In genomic region chr3:146892041-146892440, GRCh38 we compare ENCODE assay signal across 2 cellular contexts.
A peak's percentile ranks its signal among the peaks of the same experiment; 100 is the strongest.
TF ChIP-seq lines count a peak whose summit lies in the region.

No MANE protein-coding gene starts in this region.

TF ChIP-seq in GM23338, 12 proteins besides CTCF, POLR2A, EP300 and RAD21 (continued from another document):
- TF ChIP-seq, protein P1, sequence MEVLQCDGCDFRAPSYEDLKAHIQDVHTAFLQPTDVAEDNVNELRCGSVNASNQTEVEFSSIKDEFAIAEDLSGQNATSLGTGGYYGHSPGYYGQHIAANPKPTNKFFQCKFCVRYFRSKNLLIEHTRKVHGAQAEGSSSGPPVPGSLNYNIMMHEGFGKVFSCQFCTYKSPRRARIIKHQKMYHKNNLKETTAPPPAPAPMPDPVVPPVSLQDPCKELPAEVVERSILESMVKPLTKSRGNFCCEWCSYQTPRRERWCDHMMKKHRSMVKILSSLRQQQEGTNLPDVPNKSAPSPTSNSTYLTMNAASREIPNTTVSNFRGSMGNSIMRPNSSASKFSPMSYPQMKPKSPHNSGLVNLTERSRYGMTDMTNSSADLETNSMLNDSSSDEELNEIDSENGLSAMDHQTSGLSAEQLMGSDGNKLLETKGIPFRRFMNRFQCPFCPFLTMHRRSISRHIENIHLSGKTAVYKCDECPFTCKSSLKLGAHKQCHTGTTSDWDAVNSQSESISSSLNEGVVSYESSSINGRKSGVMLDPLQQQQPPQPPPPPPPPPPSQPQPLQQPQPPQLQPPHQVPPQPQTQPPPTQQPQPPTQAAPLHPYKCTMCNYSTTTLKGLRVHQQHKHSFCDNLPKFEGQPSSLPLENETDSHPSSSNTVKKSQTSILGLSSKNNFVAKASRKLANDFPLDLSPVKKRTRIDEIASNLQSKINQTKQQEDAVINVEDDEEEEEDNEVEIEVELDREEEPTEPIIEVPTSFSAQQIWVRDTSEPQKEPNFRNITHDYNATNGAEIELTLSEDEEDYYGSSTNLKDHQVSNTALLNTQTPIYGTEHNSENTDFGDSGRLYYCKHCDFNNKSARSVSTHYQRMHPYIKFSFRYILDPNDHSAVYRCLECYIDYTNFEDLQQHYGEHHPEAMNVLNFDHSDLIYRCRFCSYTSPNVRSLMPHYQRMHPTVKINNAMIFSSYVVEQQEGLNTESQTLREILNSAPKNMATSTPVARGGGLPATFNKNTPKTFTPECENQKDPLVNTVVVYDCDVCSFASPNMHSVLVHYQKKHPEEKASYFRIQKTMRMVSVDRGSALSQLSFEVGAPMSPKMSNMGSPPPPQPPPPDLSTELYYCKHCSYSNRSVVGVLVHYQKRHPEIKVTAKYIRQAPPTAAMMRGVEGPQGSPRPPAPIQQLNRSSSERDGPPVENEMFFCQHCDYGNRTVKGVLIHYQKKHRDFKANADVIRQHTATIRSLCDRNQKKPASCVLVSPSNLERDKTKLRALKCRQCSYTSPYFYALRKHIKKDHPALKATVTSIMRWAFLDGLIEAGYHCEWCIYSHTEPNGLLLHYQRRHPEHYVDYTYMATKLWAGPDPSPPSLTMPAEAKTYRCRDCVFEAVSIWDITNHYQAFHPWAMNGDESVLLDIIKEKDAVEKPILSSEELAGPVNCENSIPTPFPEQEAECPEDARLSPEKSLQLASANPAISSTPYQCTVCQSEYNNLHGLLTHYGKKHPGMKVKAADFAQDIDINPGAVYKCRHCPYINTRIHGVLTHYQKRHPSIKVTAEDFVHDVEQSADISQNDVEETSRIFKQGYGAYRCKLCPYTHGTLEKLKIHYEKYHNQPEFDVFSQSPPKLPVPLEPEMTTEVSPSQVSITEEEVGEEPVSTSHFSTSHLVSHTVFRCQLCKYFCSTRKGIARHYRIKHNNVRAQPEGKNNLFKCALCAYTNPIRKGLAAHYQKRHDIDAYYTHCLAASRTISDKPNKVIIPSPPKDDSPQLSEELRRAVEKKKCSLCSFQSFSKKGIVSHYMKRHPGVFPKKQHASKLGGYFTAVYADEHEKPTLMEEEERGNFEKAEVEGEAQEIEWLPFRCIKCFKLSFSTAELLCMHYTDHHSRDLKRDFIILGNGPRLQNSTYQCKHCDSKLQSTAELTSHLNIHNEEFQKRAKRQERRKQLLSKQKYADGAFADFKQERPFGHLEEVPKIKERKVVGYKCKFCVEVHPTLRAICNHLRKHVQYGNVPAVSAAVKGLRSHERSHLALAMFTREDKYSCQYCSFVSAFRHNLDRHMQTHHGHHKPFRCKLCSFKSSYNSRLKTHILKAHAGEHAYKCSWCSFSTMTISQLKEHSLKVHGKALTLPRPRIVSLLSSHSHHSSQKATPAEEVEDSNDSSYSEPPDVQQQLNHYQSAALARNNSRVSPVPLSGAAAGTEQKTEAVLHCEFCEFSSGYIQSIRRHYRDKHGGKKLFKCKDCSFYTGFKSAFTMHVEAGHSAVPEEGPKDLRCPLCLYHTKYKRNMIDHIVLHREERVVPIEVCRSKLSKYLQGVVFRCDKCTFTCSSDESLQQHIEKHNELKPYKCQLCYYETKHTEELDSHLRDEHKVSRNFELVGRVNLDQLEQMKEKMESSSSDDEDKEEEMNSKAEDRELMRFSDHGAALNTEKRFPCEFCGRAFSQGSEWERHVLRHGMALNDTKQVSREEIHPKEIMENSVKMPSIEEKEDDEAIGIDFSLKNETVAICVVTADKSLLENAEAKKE (CRISPR knock-in tag; IDR thresholded peaks at IDR 0.05), result peak; percentile 33; the same call in 1 of the 2 replicates

TF ChIP-seq in H1, 55 proteins besides CTCF, POLR2A, EP300 and RAD21 (continued from another document):
- TF ChIP-seq, protein P2, sequence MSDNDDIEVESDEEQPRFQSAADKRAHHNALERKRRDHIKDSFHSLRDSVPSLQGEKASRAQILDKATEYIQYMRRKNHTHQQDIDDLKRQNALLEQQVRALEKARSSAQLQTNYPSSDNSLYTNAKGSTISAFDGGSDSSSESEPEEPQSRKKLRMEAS (IDR thresholded peaks at IDR 0.05), result no peak
- no peak for TF ChIP-seq TEAD4 (IDR thresholded peaks at IDR 0.05; ENCODE audit: low read depth, low read length)
- no peak for TF ChIP-seq TAF1 (IDR thresholded peaks at IDR 0.05; ENCODE audit: low read depth, low read length)
- no peak for TF ChIP-seq SIRT6 (IDR thresholded peaks at IDR 0.05; ENCODE audit: low read length)
- TF ChIP-seq GTF2F1 (IDR thresholded peaks at IDR 0.05; ENCODE audit: borderline replicate concordance, low read depth, low read length), result no peak
- no peak for TF ChIP-seq CHD1 (IDR thresholded peaks at IDR 0.05; ENCODE audit: low read depth, low read length)
- no peak for TF ChIP-seq EGR1 (IDR thresholded peaks at IDR 0.05; ENCODE audit: borderline replicate concordance, low read depth, low read length)
- TF ChIP-seq CREB1 (IDR thresholded peaks at IDR 0.05), result no peak
